24 cellular contexts compared by ENCODE assay signal in genomic region chr3:79066481-79066880, GRCh38.
DNase-seq lines count a peak whose midpoint lies in the region; ATAC-seq and TF ChIP-seq lines count a peak whose summit lies in the region.
"Had no signal": no experiment of that assay in that cellular context is flagged by ENCODE, and none has a peak within 500 bp of the region (broad histone marks: within the 10 kb centered on the region; RNA-seq: fewer than 3 reads in every experiment).

No MANE protein-coding gene starts in this region.

- peak overlapping the region; percentile 3 for H3K4me2 ChIP-seq in neural progenitor cell
- H3K4me2 ChIP-seq: BLaER1 had no signal

- no peak overlapping the region for H2AFZ ChIP-seq in neural progenitor cell (replicated peaks)

- ATAC-seq in WTC11: peak; percentile 48
- no peak for ATAC-seq in GM19023 (IDR thresholded peaks at IDR 0.05; ENCODE audit: unreplicated experiment)
- ATAC-seq: GM12878 had no signal

- H3K4me3 ChIP-seq in iPS-18a (ENCODE audit: low read length) (no peak overlapping the region), neural progenitor cell (no peak overlapping the region)
- H3K4me3 ChIP-seq: BLaER1, GM12878 had no signal

- no peak overlapping the region for H3K9ac ChIP-seq in iPS-18a (ENCODE audit: low read length)
- no peak overlapping the region for H3K9ac ChIP-seq in neural progenitor cell
- H3K9ac ChIP-seq: BLaER1 had no signal

- peak overlapping the region; percentile 57; the same call in 1 of the 2 replicates for H3K27ac Mint-ChIP-seq in WTC11
- H3K27ac Mint-ChIP-seq in neural progenitor cell: no peak overlapping the region
- H3K27ac Mint-ChIP-seq: CD14-positive monocyte; CD4-positive, alpha-beta memory T cell; CD4-positive, CD25-positive, alpha-beta regulatory T cell; CD8-positive, alpha-beta memory T cell had no signal

- peaks cover 31% of the 10 kb centered on the region for H3K4me1 ChIP-seq in iPS-18a (ENCODE audit: control insufficient read depth, low read depth, low read length)
- peaks cover 11% of the 10 kb centered on the region for H3K4me1 ChIP-seq in neural progenitor cell
- H3K4me1 ChIP-seq: BLaER1 had no signal

- no peak for DNase-seq in WTC11 (ENCODE audit: low spot score)
- DNase-seq in neural progenitor cell (ENCODE audit: low spot score): no peak
- no peak for DNase-seq in NCI-H187 (lab: John Stamatoyannopoulos, UW)
- no peak for DNase-seq in stimulated activated CD4-positive, alpha-beta T cell treated with anti-CD3 and anti-CD28 coated beads, Interleukin-2, amount 100 ng/mL, for 24 hours
- DNase-seq: 8988T; ACHN; BE2C; C1 segment of cervical spinal cord; CD4-positive, alpha-beta memory T cell; CD4-positive, CD25-positive, alpha-beta regulatory T cell; CD8-positive, alpha-beta memory T cell; COR-L47; DMS 273 treated with DMSO at 0.1 percent for 48 hours; DMS153; DMS53; DMS79; DND-41; EL; GDM1 had no signal

- H3K79me2 ChIP-seq in neural progenitor cell (ENCODE audit: low read depth): no peaks in the 10 kb centered on the region

- no peak overlapping the region for H3K4me3 Mint-ChIP-seq in WTC11
- no peak overlapping the region for H3K4me3 Mint-ChIP-seq in neural progenitor cell
- H3K4me3 Mint-ChIP-seq: CD14-positive monocyte; CD4-positive, alpha-beta memory T cell; CD4-positive, CD25-positive, alpha-beta regulatory T cell; CD8-positive, alpha-beta memory T cell had no signal

- H3K27me3 ChIP-seq in iPS-18a (ENCODE audit: control insufficient read depth, insufficient read depth, low read length) (no peaks in the 10 kb centered on the region), neural progenitor cell (no peaks in the 10 kb centered on the region)
- H3K27me3 ChIP-seq: BE2C, BLaER1 had no signal

- no peaks in the 10 kb centered on the region for H4K20me1 ChIP-seq in neural progenitor cell (ENCODE audit: low read depth)
- H4K20me1 ChIP-seq: BLaER1 had no signal

- no peaks in the 10 kb centered on the region for H3K27me3 Mint-ChIP-seq in WTC11 (ENCODE audit: low read depth)
- no peaks in the 10 kb centered on the region for H3K27me3 Mint-ChIP-seq in neural progenitor cell (ENCODE audit: insufficient read depth, low read depth)
- H3K27me3 Mint-ChIP-seq: CD4-positive, alpha-beta memory T cell; CD4-positive, CD25-positive, alpha-beta regulatory T cell; CD8-positive, alpha-beta memory T cell had no signal

- H3K36me3 ChIP-seq in iPS-18a (ENCODE audit: control insufficient read depth, low read depth, low read length) (no peaks in the 10 kb centered on the region), neural progenitor cell (no peaks in the 10 kb centered on the region)
- H3K36me3 ChIP-seq: BE2C, BLaER1 had no signal

- H3F3A ChIP-seq in neural progenitor cell (ENCODE audit: low read depth): peaks cover 4% of the 10 kb centered on the region

- H3K27ac ChIP-seq in iPS-18a (ENCODE audit: low read length): peak overlapping the region; percentile 9
- no peak overlapping the region for H3K27ac ChIP-seq in neural progenitor cell
- H3K27ac ChIP-seq: BLaER1 had no signal

- peaks cover 21% of the 10 kb centered on the region for H3K9me3 Mint-ChIP-seq in WTC11
- no peaks in the 10 kb centered on the region for H3K9me3 Mint-ChIP-seq in neural progenitor cell

- H3K9me3 ChIP-seq in iPS-18a (ENCODE audit: control insufficient read depth, low read depth, low read length): no peaks in the 10 kb centered on the region
- H3K9me3 ChIP-seq in neural progenitor cell (ENCODE audit: low read depth): no peaks in the 10 kb centered on the region
- H3K9me3 ChIP-seq: BE2C, BLaER1 had no signal

- H3K4me1 Mint-ChIP-seq in WTC11 (peaks cover 37% of the 10 kb centered on the region), neural progenitor cell (no peaks in the 10 kb centered on the region)
- H3K4me1 Mint-ChIP-seq: CD14-positive monocyte; CD4-positive, alpha-beta memory T cell; CD4-positive, CD25-positive, alpha-beta regulatory T cell; CD8-positive, alpha-beta memory T cell had no signal

- POLR2A ChIA-PET in WTC11 (lab: Charles Lee): no interaction called here

- TF ChIP-seq CTCF in WTC11 (IDR thresholded peaks at IDR 0.05) (no peak), neural progenitor cell (IDR thresholded peaks at IDR 0.05) (no peak)

- H3K36me3 Mint-ChIP-seq in WTC11: peaks cover 16% of the 10 kb centered on the region
- no peaks in the 10 kb centered on the region for H3K36me3 Mint-ChIP-seq in neural progenitor cell
- H3K36me3 Mint-ChIP-seq: CD14-positive monocyte; CD4-positive, alpha-beta memory T cell; CD4-positive, CD25-positive, alpha-beta regulatory T cell; CD8-positive, alpha-beta memory T cell had no signal

- CTCF ChIA-PET in WTC11 (lab: Charles Lee): interaction anchor here (1.0 kb wide), 2 partner anchors 20 to 295 kb away, joined by 3 to 10 read pairs; no protein-coding TSS in a partner anchor

TF ChIP-seq in WTC11, 78 proteins besides CTCF, POLR2A, EP300 and RAD21:
- TF ChIP-seq SP1 (CRISPR knock-in tag; conservative IDR thresholded peaks at IDR 0.05) (no peak), CBFB (CRISPR knock-in tag; IDR thresholded peaks at IDR 0.05; ENCODE audit: low read depth) (no peak), MAX (CRISPR knock-in tag; IDR thresholded peaks at IDR 0.05) (no peak), ESRRA (CRISPR knock-in tag; IDR thresholded peaks at IDR 0.05; ENCODE audit: borderline replicate concordance) (no peak), JUN (CRISPR knock-in tag; IDR thresholded peaks at IDR 0.05) (no peak), ZNF423 (CRISPR knock-in tag; IDR thresholded peaks at IDR 0.05) (no peak), ZNF263 (CRISPR knock-in tag; IDR thresholded peaks at IDR 0.05; ENCODE audit: low read depth) (no peak)
